Comparison of ENCODE assay signal across 23 cellular contexts in genomic region chr19:50252887-50253268, GRCh38. TPM values are rescaled to one million over a fixed set of nuclear protein-coding genes. Genes with fewer than 3 reads are reported as not detected.
"Had no signal": no experiment of that assay in that cellular context is flagged by ENCODE, and none has a peak within 500 bp of the region (broad histone marks: within the 10 kb centered on the region; RNA-seq: fewer than 3 reads in every experiment).

No MANE protein-coding gene starts in this region.

- DNase-seq: activated effector memory CD4-positive, alpha-beta T cell treated with Interleukin-2 at 50 U/mL for 16 hours; cortex of kidney; effector CD4-positive, alpha-beta T cell; foreskin keratinocyte; heart right ventricle; T-helper 17 cell; T1000 had no signal

- H3K9me3 Mint-ChIP-seq: effector memory CD8-positive, alpha-beta T cell had no signal

- H3K36me3 Mint-ChIP-seq: activated CD4-positive, alpha-beta memory T cell treated with anti-CD3 and anti-CD28 coated beads for 36 hours had no signal

- H3K4me1 Mint-ChIP-seq: activated CD4-positive, alpha-beta T cell treated with anti-CD3 and anti-CD28 coated beads for 36 hours; activated CD4-positive, alpha-beta T cell treated with anti-CD3 and anti-CD28 coated beads, Interleukin-2, amount 10 ng/mL, durations not matched to agents 24 days and 14 days; T-helper 17 cell had no signal

- H3K36me3 ChIP-seq: adrenal gland, WERI-Rb-1 had no signal

- H3K4me3 Mint-ChIP-seq: activated B cell treated with CpG ODN at 0.5 μM for 24 hours; activated CD4-positive, alpha-beta memory T cell treated with anti-CD3 and anti-CD28 coated beads for 36 hours; activated CD4-positive, alpha-beta T cell treated with anti-CD3 and anti-CD28 coated beads for 36 hours; activated CD4-positive, alpha-beta T cell treated with anti-CD3 and anti-CD28 coated beads, Interleukin-2, amount 10 ng/mL, durations not matched to agents 24 days and 14 days; activated naive CD8-positive, alpha-beta T cell; activated T-cell treated with anti-CD3 and anti-CD28 coated beads, Interleukin-2, amount 50 U/mL, for 24 hours; activated T-cell treated with anti-CD3 and anti-CD28 coated beads, Interleukin-2, amount 50 U/mL, for 72 hours; effector memory CD8-positive, alpha-beta T cell; T-helper 17 cell; T-helper 2 cell treated with Interferon-gamma antibody and Interleukin-4, amounts not matched to agents 5 μg/mL and 100 μg/mL, for 36 hours had no signal

- H3K27me3 ChIP-seq: adrenal gland, body of pancreas, foreskin keratinocyte, heart right ventricle, hepatocyte had no signal

- H2AFZ ChIP-seq: hepatocyte had no signal

- H3K4me2 ChIP-seq: hepatocyte had no signal

- H3K27ac ChIP-seq: adrenal gland, body of pancreas, esophagus muscularis mucosa, foreskin keratinocyte, gastroesophageal sphincter, heart right ventricle, hepatocyte, WERI-Rb-1 had no signal

- H3K79me2 ChIP-seq: hepatocyte had no signal

- H3K4me3 ChIP-seq: adrenal gland, body of pancreas, esophagus muscularis mucosa, gastroesophageal sphincter, heart right ventricle, hepatocyte had no signal

- FAIRE-seq: colon had no signal

- H3K4me1 ChIP-seq: adrenal gland, body of pancreas, esophagus muscularis mucosa, foreskin keratinocyte, gastroesophageal sphincter, heart right ventricle had no signal

- H3K27me3 Mint-ChIP-seq: activated CD4-positive, alpha-beta T cell treated with anti-CD3 and anti-CD28 coated beads, Interleukin-2, amount 10 ng/mL, durations not matched to agents 24 days and 14 days had no signal

- ATAC-seq: activated CD4-positive, alpha-beta T cell treated with anti-CD3 and anti-CD28 coated beads for 36 hours; activated T-cell treated with anti-CD3 and anti-CD28 coated beads, Interleukin-2, amount 50 U/mL, for 72 hours; body of pancreas; effector memory CD8-positive, alpha-beta T cell; foreskin keratinocyte; gastroesophageal sphincter; heart right ventricle; T-helper 17 cell had no signal

- H3K27ac Mint-ChIP-seq: activated B cell treated with CpG ODN at 0.5 μM for 24 hours; activated CD4-positive, alpha-beta memory T cell treated with anti-CD3 and anti-CD28 coated beads for 36 hours; activated CD4-positive, alpha-beta T cell treated with anti-CD3 and anti-CD28 coated beads for 36 hours; activated CD4-positive, alpha-beta T cell treated with anti-CD3 and anti-CD28 coated beads, Interleukin-2, amount 10 ng/mL, durations not matched to agents 24 days and 14 days; activated naive CD8-positive, alpha-beta T cell; activated T-cell treated with anti-CD3 and anti-CD28 coated beads, Interleukin-2, amount 50 U/mL, for 24 hours; activated T-cell treated with anti-CD3 and anti-CD28 coated beads, Interleukin-2, amount 50 U/mL, for 72 hours; effector memory CD8-positive, alpha-beta T cell; T-helper 17 cell; T-helper 2 cell treated with Interferon-gamma antibody and Interleukin-4, amounts not matched to agents 5 μg/mL and 100 μg/mL, for 36 hours had no signal

RNA-seq across cellular contexts. Expression of gene MYH14, which starts 49.5 kb away (rescaled TPM):
- total RNA-seq: activated B cell treated with CpG ODN at 0.5 μM for 24 hours; activated CD4-positive, alpha-beta memory T cell treated with anti-CD3 and anti-CD28 coated beads for 36 hours; activated CD4-positive, alpha-beta T cell treated with anti-CD3 and anti-CD28 coated beads for 36 hours; activated CD4-positive, alpha-beta T cell treated with anti-CD3 and anti-CD28 coated beads, Interleukin-2, amount 10 ng/mL, durations not matched to agents 24 days and 14 days; activated T-cell treated with anti-CD3 and anti-CD28 coated beads, Interleukin-2, amount 50 U/mL, for 72 hours; T-helper 17 cell had no signal
